Comparison of ENCODE assay signal across 34 cellular contexts in the genomic region with DNA sequence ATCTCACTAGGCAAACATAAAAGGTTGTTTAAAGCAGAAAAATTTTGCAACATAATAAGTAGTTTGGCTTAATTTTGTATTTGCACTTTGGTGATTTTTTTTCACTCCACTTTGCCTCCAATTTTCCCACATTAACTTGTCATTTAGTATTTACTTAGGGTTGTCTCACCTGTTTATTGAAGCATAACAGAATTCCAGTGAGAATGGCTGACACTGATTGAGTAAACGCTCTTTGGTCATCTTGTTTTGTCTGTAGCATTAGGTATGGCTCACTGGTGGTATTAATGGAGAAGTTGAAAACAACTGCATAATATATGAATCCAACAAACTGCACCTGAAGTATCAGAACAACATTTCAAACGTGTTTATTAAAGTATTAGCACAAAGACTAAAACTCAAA.
"Had no signal": no experiment of that assay in that cellular context is flagged by ENCODE, and none has a peak within 500 bp of the region (broad histone marks: within the 10 kb centered on the region; RNA-seq: fewer than 3 reads in every experiment).

No MANE protein-coding gene starts in this region.

- H3K4me1 ChIP-seq: adrenal gland, body of pancreas, esophagus squamous epithelium, gastroesophageal sphincter had no signal

- DNase-seq: activated B cell treated with CpG ODN at 0.5 μM for 24 hours; activated CD4-positive, alpha-beta T cell treated with anti-CD3 and anti-CD28 coated beads for 48 hours; activated CD4-positive, alpha-beta T cell treated with anti-CD3 and anti-CD28 coated beads, Interleukin-2, amount 50 U/mL, for 1 hour; activated CD4-positive, alpha-beta T cell treated with anti-CD3 and anti-CD28 coated beads, Interleukin-2, amount 50 U/mL, for 48 hours; activated CD8-positive, alpha-beta memory T cell treated with anti-CD3 and anti-CD28 coated beads, Interleukin-2, amount 10 ng/mL, durations not matched to agents 7 days and 5 days; activated CD8-positive, alpha-beta memory T cell treated with anti-CD3 and anti-CD28 coated beads, Interleukin-2, amount 50 U/mL, for 4 hours; activated CD8-positive, alpha-beta T cell treated with anti-CD3 and anti-CD28 coated beads, Interleukin-2, amount 10 ng/mL, durations not matched to agents 7 days and 5 days; activated effector memory CD4-positive, alpha-beta T cell treated with anti-CD3 and anti-CD28 coated beads, Interleukin-2, amount 50 U/mL, for 16 hours; activated naive CD4-positive, alpha-beta T cell treated with anti-CD3 and anti-CD28 coated beads for 36 hours; activated naive CD8-positive, alpha-beta T cell treated with anti-CD3 and anti-CD28 coated beads for 36 hours; activated naive CD8-positive, alpha-beta T cell treated with anti-CD3 and anti-CD28 coated beads, Interleukin-2, amount 50 U/mL, for 24 hours; activated T-cell treated with anti-CD3 and anti-CD28 coated beads, Interleukin-2, amount 50 U/mL, for 1 hour; activated T-cell treated with anti-CD3 and anti-CD28 coated beads, Interleukin-2, amount 50 U/mL, for 48 hours; adrenal gland; amygdala; aorta; body of pancreas; caudate nucleus; cortex of kidney; dermis blood vessel endothelial cell; effector CD4-positive, alpha-beta T cell; effector memory CD8-positive, alpha-beta T cell; erythroblast; esophagus squamous epithelium; foreskin melanocyte; T-helper 1 cell; T-helper 17 cell; T1000; WERI-Rb-1 had no signal

- H3K4me1 Mint-ChIP-seq: activated B cell treated with CpG ODN at 0.5 μM for 24 hours; activated CD8-positive, alpha-beta memory T cell treated with anti-CD3 and anti-CD28 coated beads, Interleukin-2, amount 10 ng/mL, durations not matched to agents 7 days and 5 days; activated naive CD4-positive, alpha-beta T cell treated with anti-CD3 and anti-CD28 coated beads, Interleukin-2, amount 50 U/mL, for 24 hours; activated naive CD8-positive, alpha-beta T cell treated with anti-CD3 and anti-CD28 coated beads for 36 hours; activated naive CD8-positive, alpha-beta T cell treated with anti-CD3 and anti-CD28 coated beads, Interleukin-2, amount 50 U/mL, for 24 hours; T-helper 17 cell had no signal

- H3K4me3 Mint-ChIP-seq: activated B cell treated with CpG ODN at 0.5 μM for 24 hours; activated CD8-positive, alpha-beta memory T cell treated with anti-CD3 and anti-CD28 coated beads, Interleukin-2, amount 10 ng/mL, durations not matched to agents 7 days and 5 days; activated CD8-positive, alpha-beta T cell treated with anti-CD3 and anti-CD28 coated beads, Interleukin-2, amount 10 ng/mL, durations not matched to agents 7 days and 5 days; activated naive CD4-positive, alpha-beta T cell treated with anti-CD3 and anti-CD28 coated beads for 36 hours; activated naive CD4-positive, alpha-beta T cell treated with anti-CD3 and anti-CD28 coated beads, Interleukin-2, amount 50 U/mL, for 24 hours; activated naive CD8-positive, alpha-beta T cell treated with anti-CD3 and anti-CD28 coated beads for 36 hours; activated naive CD8-positive, alpha-beta T cell treated with anti-CD3 and anti-CD28 coated beads, Interleukin-2, amount 50 U/mL, for 24 hours; activated T-helper 1 cell treated with anti-CD3 and anti-CD28 coated beads, Interleukin-12 subunit alpha, Interleukin-12 subunit beta, Interleukin-2, Interleukin-4 antibody, amounts not matched to agents 30 ng/mL and 10 ng/mL and 1 ng/mL, durations not matched to agents 14 hours and 24 hours and 36 hours; effector memory CD8-positive, alpha-beta T cell; T-helper 17 cell; T-helper 2 cell treated with Interferon-gamma antibody and Interleukin-4, amounts not matched to agents 5 μg/mL and 100 μg/mL, for 36 hours had no signal

- H3K27ac Mint-ChIP-seq: activated B cell treated with CpG ODN at 0.5 μM for 24 hours; activated CD8-positive, alpha-beta memory T cell treated with anti-CD3 and anti-CD28 coated beads, Interleukin-2, amount 10 ng/mL, durations not matched to agents 7 days and 5 days; activated CD8-positive, alpha-beta T cell treated with anti-CD3 and anti-CD28 coated beads, Interleukin-2, amount 10 ng/mL, durations not matched to agents 7 days and 5 days; activated naive CD4-positive, alpha-beta T cell treated with anti-CD3 and anti-CD28 coated beads for 36 hours; activated naive CD4-positive, alpha-beta T cell treated with anti-CD3 and anti-CD28 coated beads, Interleukin-2, amount 50 U/mL, for 24 hours; activated naive CD8-positive, alpha-beta T cell treated with anti-CD3 and anti-CD28 coated beads for 36 hours; activated naive CD8-positive, alpha-beta T cell treated with anti-CD3 and anti-CD28 coated beads, Interleukin-2, amount 50 U/mL, for 24 hours; activated T-helper 1 cell treated with anti-CD3 and anti-CD28 coated beads, Interleukin-12 subunit alpha, Interleukin-12 subunit beta, Interleukin-2, Interleukin-4 antibody, amounts not matched to agents 30 ng/mL and 10 ng/mL and 1 ng/mL, durations not matched to agents 14 hours and 24 hours and 36 hours; activated T-helper 2 cell treated with anti-CD3 and anti-CD28 coated beads, Interferon-gamma antibody, Interleukin-2, Interleukin-4, amounts not matched to agents 10 μg/mL and 5 μg/mL and 100 μg/mL, durations not matched to agents 14 hours and 24 hours and 36 hours; effector memory CD8-positive, alpha-beta T cell; T-helper 17 cell; T-helper 2 cell treated with Interferon-gamma antibody and Interleukin-4, amounts not matched to agents 5 μg/mL and 100 μg/mL, for 36 hours had no signal

- H3K27me3 ChIP-seq: adrenal gland, body of pancreas, esophagus squamous epithelium, gastroesophageal sphincter had no signal

- H3K9me3 ChIP-seq: adrenal gland, body of pancreas, esophagus squamous epithelium, gastroesophageal sphincter had no signal

- H3K36me3 Mint-ChIP-seq: activated CD8-positive, alpha-beta memory T cell treated with anti-CD3 and anti-CD28 coated beads, Interleukin-2, amount 10 ng/mL, durations not matched to agents 7 days and 5 days; activated naive CD4-positive, alpha-beta T cell treated with anti-CD3 and anti-CD28 coated beads, Interleukin-2, amount 50 U/mL, for 24 hours; activated naive CD8-positive, alpha-beta T cell treated with anti-CD3 and anti-CD28 coated beads for 36 hours had no signal

- H3K4me3 ChIP-seq: adrenal gland, body of pancreas, esophagus squamous epithelium, gastroesophageal sphincter had no signal

- H3K27me3 Mint-ChIP-seq: activated B cell treated with CpG ODN at 0.5 μM for 24 hours; activated CD8-positive, alpha-beta memory T cell treated with anti-CD3 and anti-CD28 coated beads, Interleukin-2, amount 10 ng/mL, durations not matched to agents 7 days and 5 days; activated naive CD4-positive, alpha-beta T cell treated with anti-CD3 and anti-CD28 coated beads, Interleukin-2, amount 50 U/mL, for 24 hours; activated naive CD8-positive, alpha-beta T cell treated with anti-CD3 and anti-CD28 coated beads for 36 hours; activated naive CD8-positive, alpha-beta T cell treated with anti-CD3 and anti-CD28 coated beads, Interleukin-2, amount 50 U/mL, for 24 hours; effector memory CD8-positive, alpha-beta T cell; T-helper 17 cell had no signal

- H3K36me3 ChIP-seq: adrenal gland, esophagus squamous epithelium, gastroesophageal sphincter, WERI-Rb-1 had no signal

- H3K27ac ChIP-seq: adrenal gland, body of pancreas, esophagus squamous epithelium, gastroesophageal sphincter, WERI-Rb-1 had no signal
